ENCODE assay signal across 8 cellular contexts in genomic region chr18:76821356-76821874, GRCh38. TPM values are rescaled to one million over a fixed set of nuclear protein-coding genes. Genes with fewer than 3 reads are reported as not detected.
A peak's percentile ranks its signal among the peaks of the same experiment; 100 is the strongest.
DNase-seq lines count a peak whose midpoint lies in the region; ATAC-seq and TF ChIP-seq lines count a peak whose summit lies in the region.

No MANE protein-coding gene starts in this region.

- H3K4me2 ChIP-seq in SU-DHL-6 (ENCODE audit: low read depth, low read length, poor library complexity, severe bottlenecking) = peak overlapping the region; percentile 100

- TF ChIP-seq POLR2A in esophagus muscularis mucosa (IDR thresholded peaks at IDR 0.05; ENCODE audit: low read depth) (no peak), prostate gland (IDR thresholded peaks at IDR 0.05) (no peak)

- peaks cover 3% of the 10 kb centered on the region; the same call in 1 of the 2 replicates for H4K20me1 ChIP-seq in SU-DHL-6 (ENCODE audit: low read depth, low read length)

- no peak for TF ChIP-seq EP300 in esophagus muscularis mucosa (IDR thresholded peaks at IDR 0.05)

- DNase-seq in AG04449 (ENCODE audit: low read depth, low spot score) = no peak
- DNase-seq in esophagus muscularis mucosa (ENCODE audit: extremely low spot score) = no peak
- no peak for DNase-seq in prostate gland (ENCODE audit: low spot score)

- intact Hi-C loops in esophagus muscularis mucosa (cut with DNase I) = no loop called here
- intact Hi-C loops in prostate gland (cut with DNase I) = no loop called here

- ATAC-seq in GM19463 (IDR thresholded peaks at IDR 0.05; ENCODE audit: unreplicated experiment) (peak; percentile 10), HG03045 (IDR thresholded peaks at IDR 0.05; ENCODE audit: unreplicated experiment) (no peak), HG03571 (IDR thresholded peaks at IDR 0.05; ENCODE audit: unreplicated experiment) (no peak), HG03469 (IDR thresholded peaks at IDR 0.05; ENCODE audit: unreplicated experiment) (no peak)

- H2AFZ ChIP-seq in SU-DHL-6 (ENCODE audit: low read depth, low read length, severe bottlenecking) = no peak overlapping the region

- H3K79me2 ChIP-seq in SU-DHL-6 (ENCODE audit: insufficient read depth, low read length) = peaks cover 85% of the 10 kb centered on the region

- no peaks in the 10 kb centered on the region for H3K27me3 ChIP-seq in SU-DHL-6 (ENCODE audit: low read length)
- no peaks in the 10 kb centered on the region for H3K27me3 ChIP-seq in esophagus muscularis mucosa
- no peaks in the 10 kb centered on the region for H3K27me3 ChIP-seq in prostate gland (replicated peaks; ENCODE audit: insufficient read depth)

- H3K4me3 ChIP-seq in AG04449 (ENCODE audit: low read depth, low read length) (peak overlapping the region; percentile 92), SU-DHL-6 (ENCODE audit: insufficient read depth, low read length, poor library complexity, severe bottlenecking) (peak overlapping the region; percentile 96), esophagus muscularis mucosa (peak overlapping the region; percentile 86 to 95 (median 89)), prostate gland (peak overlapping the region; percentile 89 to 92)

- H3K4me1 ChIP-seq in esophagus muscularis mucosa = peaks cover 13 to 49% (median 44%) of the 10 kb centered on the region in 4 donors
- H3K4me1 ChIP-seq in prostate gland (replicated peaks) = no peaks in the 10 kb centered on the region

- H3F3A ChIP-seq in SU-DHL-6 (ENCODE audit: insufficient read depth) = peaks cover 36% of the 10 kb centered on the region

- POLR2A ChIA-PET in AG04449 (lab: Yijun Ruan, JAX) = no interaction called here

- H3K9me2 ChIP-seq in SU-DHL-6 (replicated peaks; ENCODE audit: insufficient read depth, low read length) = no peaks in the 10 kb centered on the region

- H3K27ac ChIP-seq in SU-DHL-6 (ENCODE audit: low read depth, low read length) = peak overlapping the region; percentile 90
- H3K27ac ChIP-seq in esophagus muscularis mucosa (replicated peaks in 1 of 4) = peak overlapping the region; percentile 93 to 97 (median 96)
- peak overlapping the region; percentile 95 for H3K27ac ChIP-seq in prostate gland

- H3K9me3 ChIP-seq in SU-DHL-6 (ENCODE audit: insufficient read depth, low read length) (no peaks in the 10 kb centered on the region), esophagus muscularis mucosa (no peaks in the 10 kb centered on the region), prostate gland (no peaks in the 10 kb centered on the region)

- 4% methylated on average over 12 of the region's 12 CpGs for WGBS in esophagus muscularis mucosa
- 1% methylated on average over 12 of the region's 12 CpGs for WGBS in prostate gland

- TF ChIP-seq CTCF in AG04449 (IDR thresholded peaks at IDR 0.05; ENCODE audit: insufficient read depth, low read length, missing control alignments) (no peak), SU-DHL-6 (IDR thresholded peaks at IDR 0.05; ENCODE audit: insufficient read depth, low read length, poor library complexity, severe bottlenecking) (no peak), esophagus muscularis mucosa (IDR thresholded peaks at IDR 0.05) (no peak), prostate gland (IDR thresholded peaks at IDR 0.05) (no peak)

- CTCF ChIA-PET in AG04449 (lab: Yijun Ruan, JAX) = interaction anchor here (1.5 to 10.9 kb wide), 4 partner anchors 9 to 162 kb away, joined by 6 to 208 read pairs (median 10); no protein-coding TSS in a partner anchor

- 0 out of 2 replicates have a peak, but pooled peaks cover 3% of the 10 kb centered on the region for H3K36me3 ChIP-seq in SU-DHL-6 (ENCODE audit: low read length)
- H3K36me3 ChIP-seq in esophagus muscularis mucosa = peaks cover 0 to 6% (median 2%) of the 10 kb centered on the region in 4 donors
- H3K36me3 ChIP-seq in prostate gland = no peaks in the 10 kb centered on the region

- H3K9ac ChIP-seq in SU-DHL-6 (ENCODE audit: low read length) = peak overlapping the region; percentile 98

RNA-seq across cellular contexts. Expression of gene ZNF236, which starts 0.9 kb away (rescaled TPM):
- 10 to 100 TPM; 10.1 to 15.8 (median 14.8) TPM for total RNA-seq in esophagus muscularis mucosa
- 10 to 100 TPM in 1 of 2 donors, 1 to 10 TPM in 1; 8.3 to 29.0 TPM for total RNA-seq in prostate gland
